ENCODE assay signal across 8 cellular contexts in genomic region chr2:3377612-3378432, GRCh38.
DNase-seq lines count a peak whose midpoint lies in the region; ATAC-seq lines count a peak whose summit lies in the region.

EIPR1 (minus strand) TSS chr2:3377818; CDS start chr2:3377689, 129 bp downstream.

- DNase-seq in AG08396 (ENCODE audit: low spot score) (peak; percentile 98), NCI-H345 treated with DMSO at 0.1 percent for 48 hours (lab: John Stamatoyannopoulos, UW; ENCODE audit: unreplicated experiment) (peak; percentile 98), inferior parietal cortex (ENCODE audit: extremely low spot score) (peak; percentile 100)
- peak; percentile 87 to 92 (median 90) for DNase-seq in activated CD4-positive, CD25-positive, alpha-beta regulatory T cell (lab: John Stamatoyannopoulos, UW)
- peak; percentile 96 for DNase-seq in central memory CD4-positive, alpha-beta T cell
- DNase-seq in stimulated activated CD4-positive, alpha-beta T cell treated with anti-CD3 and anti-CD28 coated beads, Interleukin-12 subunit alpha, Interleukin-12 subunit beta, amount 100 ng/mL, for 24 hours (ENCODE audit: low read depth in 2 of 2) = peak; percentile 91

- peak; percentile 80 for ATAC-seq in GM19023 (IDR thresholded peaks at IDR 0.05; ENCODE audit: unreplicated experiment)
- ATAC-seq in HG03280 (IDR thresholded peaks at IDR 0.05; ENCODE audit: unreplicated experiment) = peak; percentile 78

Comparison
In these comparisons a context has a peak if more than half of its experiments do, and no peak if none do; other contexts are left out.
1. Peak in every context shown above with its lines: DNase-seq and ATAC-seq.